ENCODE assay signal across 25 cellular contexts in the genomic region with DNA sequence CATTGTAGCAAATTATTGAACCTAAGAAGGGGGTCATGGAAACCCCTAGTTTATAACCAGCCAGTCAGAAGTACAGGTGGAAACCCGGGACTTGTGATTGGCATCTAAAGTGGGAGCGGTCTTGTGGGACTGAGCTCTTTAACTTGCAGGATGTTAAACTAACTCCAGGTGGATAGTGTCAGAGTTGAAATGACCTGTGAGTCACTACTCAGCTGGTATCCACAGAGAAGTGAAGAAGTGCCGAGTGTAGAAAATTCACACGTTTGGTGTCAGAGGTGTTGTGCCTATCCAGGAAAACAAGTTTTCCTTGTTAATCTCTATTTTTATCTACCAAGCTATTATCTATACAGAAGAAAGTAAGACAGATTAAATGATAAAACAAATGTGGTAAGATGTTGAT.
"Had no signal": no experiment of that assay in that cellular context is flagged by ENCODE, and none has a peak within 500 bp of the region (broad histone marks: within the 10 kb centered on the region; RNA-seq: fewer than 3 reads in every experiment).

No MANE protein-coding gene starts in this region.

- H3K27me3 ChIP-seq: adrenal gland, SJSA1 had no signal

- ATAC-seq: activated CD4-positive, alpha-beta T cell treated with anti-CD3 and anti-CD28 coated beads for 36 hours; activated CD4-positive, CD25-positive, alpha-beta regulatory T cell treated with anti-CD3 and anti-CD28 coated beads, Interleukin-2, amount 50 U/mL, for 24 hours; activated CD8-positive, alpha-beta T cell treated with anti-CD3 and anti-CD28 coated beads, Interleukin-2, amount 10 ng/mL, durations not matched to agents 7 days and 5 days; activated naive CD4-positive, alpha-beta T cell treated with anti-CD3 and anti-CD28 coated beads, Interleukin-2, amount 50 U/mL, for 72 hours; activated T-cell treated with anti-CD3 and anti-CD28 coated beads, Interleukin-2, amount 50 U/mL, for 4 hours; Panc1; WTC11 had no signal

- H3K27ac ChIP-seq: adrenal gland, KMS-11, SJSA1 had no signal

- H3K4me1 ChIP-seq: adrenal gland, SJSA1 had no signal

- DNase-seq: activated CD4-positive, alpha-beta T cell treated with anti-CD3 and anti-CD28 coated beads for 36 hours; activated CD4-positive, alpha-beta T cell treated with anti-CD3 and anti-CD28 coated beads, Interleukin-2, amount 10 ng/mL, durations not matched to agents 7 days and 5 days; activated CD4-positive, alpha-beta T cell treated with anti-CD3 and anti-CD28 coated beads, Interleukin-2, amount 50 U/mL, for 48 hours; activated CD8-positive, alpha-beta T cell treated with anti-CD3 and anti-CD28 coated beads, Interleukin-2, amount 10 ng/mL, durations not matched to agents 7 days and 5 days; activated gamma-delta T cell treated with Interleukin-2 at 50 U/mL for 16 hours; activated naive CD4-positive, alpha-beta T cell treated with anti-CD3 and anti-CD28 coated beads for 36 hours; activated T-cell treated with anti-CD3 and anti-CD28 coated beads for 4 hours; activated T-cell treated with anti-CD3 and anti-CD28 coated beads, Interleukin-2, amount 50 U/mL, for 4 hours; adrenal gland; anterior cingulate cortex; MM.1S; NCI-H1092; NCI-H1436 treated with DMSO at 0.1 percent for 48 hours; NCI-H1694 treated with DMSO at 0.1 percent for 48 hours; NCI-H2029; NCI-H345; NCI-H524 treated with DMSO at 0.1 percent for 48 hours; SHP77 treated with DMSO at 0.1 percent for 48 hours; SK-N-SH had no signal

- H3K4me3 ChIP-seq: adrenal gland, SJSA1 had no signal
